ENCODE assay signal across 18 cellular contexts in genomic region chr3:10398341-10398740, GRCh38.
DNase-seq lines count a peak whose midpoint lies in the region; ATAC-seq and TF ChIP-seq lines count a peak whose summit lies in the region.
"Had no signal": no experiment of that assay in that cellular context is flagged by ENCODE, and none has a peak within 500 bp of the region (broad histone marks: within the 10 kb centered on the region; RNA-seq: fewer than 3 reads in every experiment).

No MANE protein-coding gene starts in this region.

- H3K27ac Mint-ChIP-seq in stimulated activated effector memory CD8-positive, alpha-beta T cell treated with anti-CD3 and anti-CD28 coated beads, Interleukin-12 subunit alpha, Interleukin-12 subunit beta, amount 100 ng/mL, for 72 hours = peak overlapping the region; percentile 77

- ATAC-seq in left lobe of liver = peak; percentile 28
- ATAC-seq in stimulated activated effector memory CD8-positive, alpha-beta T cell treated with anti-CD3 and anti-CD28 coated beads, Interleukin-12 subunit alpha, Interleukin-12 subunit beta, amount 100 ng/mL, for 72 hours = no peak
- no peak for ATAC-seq in GM18867 (IDR thresholded peaks at IDR 0.05; ENCODE audit: unreplicated experiment)
- ATAC-seq: Panc1, Right ventricle myocardium inferior had no signal

- H3K4me3 ChIP-seq in WERI-Rb-1 (ENCODE audit: low read depth, low read length) = no peak overlapping the region
- H3K4me3 ChIP-seq: SK-N-MC had no signal

- TF ChIP-seq CTCF in WERI-Rb-1 (IDR thresholded peaks at IDR 0.05; ENCODE audit: low read depth, low read length) = no peak

- H3K9me3 ChIP-seq in WERI-Rb-1 (ENCODE audit: severe bottlenecking) = no peaks in the 10 kb centered on the region

- H3K27ac ChIP-seq in WERI-Rb-1 = no peak overlapping the region
- H3K27ac ChIP-seq: 22Rv1, SK-N-MC had no signal

- no peaks in the 10 kb centered on the region for H3K9me3 Mint-ChIP-seq in stimulated activated effector memory CD8-positive, alpha-beta T cell treated with anti-CD3 and anti-CD28 coated beads, Interleukin-12 subunit alpha, Interleukin-12 subunit beta, amount 100 ng/mL, for 72 hours
- H3K9me3 Mint-ChIP-seq: H9 had no signal

- no peaks in the 10 kb centered on the region for H3K36me3 ChIP-seq in WERI-Rb-1

- H3K27me3 ChIP-seq in WERI-Rb-1 (ENCODE audit: insufficient read depth, low read depth, severe bottlenecking) = no peaks in the 10 kb centered on the region

- DNase-seq in NCI-H1092 treated with DMSO at 0.1 percent for 48 hours (lab: John Stamatoyannopoulos, UW) = peak; percentile 12
- no peak for DNase-seq in NCI-H1092 (lab: John Stamatoyannopoulos, UW)
- DNase-seq in HuH-7.5 (ENCODE audit: low spot score) = peak; percentile 64
- DNase-seq in left lobe of liver (ENCODE audit: low spot score) = no peak
- DNase-seq in stimulated activated effector memory CD8-positive, alpha-beta T cell treated with anti-CD3 and anti-CD28 coated beads, Interleukin-12 subunit alpha, Interleukin-12 subunit beta, amount 100 ng/mL, for 72 hours (ENCODE audit: low spot score in 2 of 2) = no peak
- DNase-seq in SK-N-DZ (ENCODE audit: low spot score) = no peak
- DNase-seq in WERI-Rb-1 = no peak
- DNase-seq: H9, KG1, NCI-H146, NCI-H2081, NCI-H510A, T-helper 1 cell had no signal

- H3K4me1 Mint-ChIP-seq in stimulated activated effector memory CD8-positive, alpha-beta T cell treated with anti-CD3 and anti-CD28 coated beads, Interleukin-12 subunit alpha, Interleukin-12 subunit beta, amount 100 ng/mL, for 72 hours = peaks cover 43% of the 10 kb centered on the region

- no peaks in the 10 kb centered on the region for H3K36me3 Mint-ChIP-seq in stimulated activated effector memory CD8-positive, alpha-beta T cell treated with anti-CD3 and anti-CD28 coated beads, Interleukin-12 subunit alpha, Interleukin-12 subunit beta, amount 100 ng/mL, for 72 hours

- H3K4me3 Mint-ChIP-seq in stimulated activated effector memory CD8-positive, alpha-beta T cell treated with anti-CD3 and anti-CD28 coated beads, Interleukin-12 subunit alpha, Interleukin-12 subunit beta, amount 100 ng/mL, for 72 hours = no peak overlapping the region
- H3K4me3 Mint-ChIP-seq: H9 had no signal

Comparison
In these comparisons a context has a peak if more than half of its experiments do, and no peak if none do; other contexts are left out.
1. DNase-seq: peak in NCI-H1092 treated with DMSO at 0.1 percent for 48 hours (single experiment) and HuH-7.5 (single experiment); none in NCI-H1092 (single experiment), left lobe of liver (single experiment), stimulated activated effector memory CD8-positive, alpha-beta T cell treated with anti-CD3 and anti-CD28 coated beads, Interleukin-12 subunit alpha, Interleukin-12 subunit beta, amount 100 ng/mL, for 72 hours (0 of 2), SK-N-DZ (single experiment) and WERI-Rb-1 (single experiment).